In the genomic region with DNA sequence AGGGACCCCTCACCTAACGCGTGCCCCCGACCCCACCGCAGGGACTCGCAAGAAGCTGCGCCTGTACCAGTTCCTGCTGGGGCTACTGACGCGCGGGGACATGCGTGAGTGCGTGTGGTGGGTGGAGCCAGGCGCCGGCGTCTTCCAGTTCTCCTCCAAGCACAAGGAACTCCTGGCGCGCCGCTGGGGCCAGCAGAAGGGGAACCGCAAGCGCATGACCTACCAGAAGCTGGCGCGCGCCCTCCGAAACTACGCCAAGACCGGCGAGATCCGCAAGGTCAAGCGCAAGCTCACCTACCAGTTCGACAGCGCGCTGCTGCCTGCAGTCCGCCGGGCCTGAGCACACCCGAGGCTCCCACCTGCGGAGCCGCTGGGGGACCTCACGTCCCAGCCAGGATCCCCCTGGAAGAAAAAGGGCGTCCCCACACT, we compare ENCODE assay signal across 9 cellular contexts. TPM values are rescaled to one million over a fixed set of nuclear protein-coding genes. Genes with fewer than 3 reads are reported as not detected.
DNase-seq lines count a peak whose midpoint lies in the region; ATAC-seq and TF ChIP-seq lines count a peak whose summit lies in the region.
"Had no signal": no experiment of that assay in that cellular context is flagged by ENCODE, and none has a peak within 500 bp of the region (broad histone marks: within the 10 kb centered on the region; RNA-seq: fewer than 3 reads in every experiment).

No MANE protein-coding gene starts in this region.

- peaks cover 4% of the 10 kb centered on the region for H3K4me1 Mint-ChIP-seq in progenitor cell of endocrine pancreas (ENCODE audit: low read depth)

- no peaks in the 10 kb centered on the region for H3K36me3 Mint-ChIP-seq in progenitor cell of endocrine pancreas (ENCODE audit: insufficient read depth)

- TF ChIP-seq CTCF in AG10803 (conservative IDR thresholded peaks at IDR 0.05; ENCODE audit: low read length) = no peak
- no peak for TF ChIP-seq CTCF in heart right ventricle (IDR thresholded peaks at IDR 0.05)
- no peak for TF ChIP-seq CTCF in progenitor cell of endocrine pancreas (IDR thresholded peaks at IDR 0.05; ENCODE audit: unreplicated experiment)

- no peak overlapping the region for H3K4me3 Mint-ChIP-seq in progenitor cell of endocrine pancreas (ENCODE audit: low read depth)

- H3K9ac ChIP-seq in adipocyte (ENCODE audit: low read length) = peak overlapping the region; percentile 10

- H3K27me3 Mint-ChIP-seq in progenitor cell of endocrine pancreas = peaks cover 32% of the 10 kb centered on the region

- H3K9me3 Mint-ChIP-seq in progenitor cell of endocrine pancreas (ENCODE audit: low read depth) = no peaks in the 10 kb centered on the region

- H3K36me3 ChIP-seq in adipocyte (ENCODE audit: control insufficient read depth, insufficient read depth, low read length, severe bottlenecking) (no peaks in the 10 kb centered on the region), heart right ventricle (no peaks in the 10 kb centered on the region)

- intact Hi-C loops in heart right ventricle (cut with DNase I) = no loop called here

- H3K4me1 ChIP-seq in adipocyte (ENCODE audit: control insufficient read depth, insufficient read depth, low read length) (peaks cover 6% of the 10 kb centered on the region), heart right ventricle (peaks cover 0 to 31% (median 20%) of the 10 kb centered on the region in 9 donors)

- H3K27me3 ChIP-seq in adipocyte (replicated peaks; ENCODE audit: control insufficient read depth, insufficient read depth, low read length) (peaks cover 38% of the 10 kb centered on the region), heart right ventricle (peaks cover 0 to 29% (median 16%) of the 10 kb centered on the region in 7 donors)

- ATAC-seq in heart right ventricle = peak; percentile 37 to 82 (median 68)
- ATAC-seq in GM21515 (IDR thresholded peaks at IDR 0.05; ENCODE audit: unreplicated experiment) = no peak

- H3K27ac ChIP-seq in heart right ventricle = peak overlapping the region in 6 of 10 donors; percentile 21 to 88 (median 33)
- H3K27ac ChIP-seq: epithelial cell of prostate had no signal

- H3K9me3 ChIP-seq in adipocyte (ENCODE audit: control insufficient read depth, low read length) (no peaks in the 10 kb centered on the region), heart right ventricle (no peaks in the 10 kb centered on the region)

- no peak overlapping the region for H3K27ac Mint-ChIP-seq in progenitor cell of endocrine pancreas

- H3K4me3 ChIP-seq in AG10803 (ENCODE audit: low read length) (peak overlapping the region; percentile 29; the same call in 1 of the 2 replicates), adipocyte (ENCODE audit: low read length) (peak overlapping the region; percentile 28), heart right ventricle (peak overlapping the region in 9 of 10 donors; percentile 3 to 39 (median 33))

- 3 to 7% methylated on average over 38 of the region's 38 CpGs for WGBS in heart right ventricle, 2 donors

- peak; percentile 69 for DNase-seq in AG10803 (ENCODE audit: low read depth)
- peak; percentile 24 for DNase-seq in LHCN-M2 (ENCODE audit: low read depth)
- DNase-seq in adipocyte (ENCODE audit: low read depth) = peak; percentile 69
- peak; percentile 80 to 85 for DNase-seq in heart right ventricle
- peak; percentile 42 for DNase-seq in progenitor cell of endocrine pancreas (ENCODE audit: low spot score, unreplicated experiment)
- DNase-seq in D341Med (ENCODE audit: low spot score) = no peak
- no peak for DNase-seq in DMS114 treated with DMSO at 0.1 percent for 48 hours (lab: John Stamatoyannopoulos, UW; ENCODE audit: unreplicated experiment)

RNA-seq across cellular contexts. Expression of gene MYBPC2, which starts 4.7 kb away (rescaled TPM):
- 0.11 TPM in 1 of 2 replicates, not detected in the other for total RNA-seq in LHCN-M2 (2014; rRNA removed)
- 0.16 TPM for polyA plus RNA-seq in LHCN-M2 (2012)
- under 1 TPM in 2 of 10 donors, not detected in 8; 0.13 to 0.35 TPM for total RNA-seq in heart right ventricle
- polyA plus RNA-seq in heart right ventricle = under 1 TPM in 1 of 2 donors, not detected in 1; 0.01 TPM
- 1.6 and 2.1 TPM in 2 replicates for total RNA-seq in progenitor cell of endocrine pancreas

RNA-seq across cellular contexts. Expression of gene SPIB, which starts 9.3 kb away (rescaled TPM):
- not detected in 2 replicates for total RNA-seq in LHCN-M2 (2014; rRNA removed)
- 0.10 TPM for polyA plus RNA-seq in LHCN-M2 (2012)
- under 1 TPM in 2 of 10 donors, not detected in 8; 0.20 to 0.42 TPM for total RNA-seq in heart right ventricle
- polyA plus RNA-seq in heart right ventricle = under 1 TPM in 1 of 2 donors, not detected in 1; 0.10 TPM
- total RNA-seq in progenitor cell of endocrine pancreas = 1.7 and 2.5 TPM in 2 replicates

RNA-seq across cellular contexts. Expression of gene POLD1, which starts 43.9 kb away (rescaled TPM):
- total RNA-seq in LHCN-M2 (2014; rRNA removed) = 56.0 and 69.5 TPM in 2 replicates
- 32.4 TPM for polyA plus RNA-seq in LHCN-M2 (2012)
- total RNA-seq in heart right ventricle = 10 to 100 TPM in 6 of 10 donors, 1 to 10 TPM in 4; 4.2 to 15.0 (median 10.7) TPM
- 10 to 100 TPM; 14.2 to 28.3 TPM for polyA plus RNA-seq in heart right ventricle
- 91.4 and 99.5 TPM in 2 replicates for total RNA-seq in progenitor cell of endocrine pancreas

RNA-seq across cellular contexts. Expression of gene EMC10, which starts 48.3 kb away (rescaled TPM):
- total RNA-seq in LHCN-M2 (2014; rRNA removed) (116 and 122 TPM in 2 replicates), heart right ventricle (100 to 1,000 TPM in 3 of 10 donors, 10 to 100 TPM in 7; 73.6 to 152 (median 88.9) TPM), progenitor cell of endocrine pancreas (177 and 181 TPM in 2 replicates)
- 86.1 TPM for polyA plus RNA-seq in LHCN-M2 (2012)
- 100 to 1,000 TPM in 1 of 2 donors, 10 to 100 TPM in 1; 84.3 to 113 TPM for polyA plus RNA-seq in heart right ventricle

RNA-seq across cellular contexts. Expression of gene GARIN5A, which starts 48.6 kb away (rescaled TPM):
- total RNA-seq in LHCN-M2 (2014; rRNA removed) (0.23 and 2.4 TPM in 2 replicates), heart right ventricle (1 to 10 TPM; 1.2 to 4.3 (median 2.0) TPM), progenitor cell of endocrine pancreas (11.6 and 12.0 TPM in 2 replicates)
- polyA plus RNA-seq in LHCN-M2 (2012) = 0.70 TPM
- 1 to 10 TPM; 1.5 to 1.8 TPM for polyA plus RNA-seq in heart right ventricle

Comparison
In these comparisons a context has a peak if more than half of its experiments do, and no peak if none do; other contexts are left out.
1. DNase-seq: peak in AG10803 (single experiment), LHCN-M2 (single experiment), adipocyte (single experiment), heart right ventricle (2 of 2) and progenitor cell of endocrine pancreas (single experiment); none in D341Med (single experiment) and DMS114 treated with DMSO at 0.1 percent for 48 hours (single experiment).
2. Peak in every context shown above with its lines, with median percentiles within 50 percentile points of each other: H3K4me3 ChIP-seq.